In genomic region chr13:93865235-93865634, GRCh38 we compare ENCODE assay signal across 25 cellular contexts.
"Had no signal": no experiment of that assay in that cellular context is flagged by ENCODE, and none has a peak within 500 bp of the region (broad histone marks: within the 10 kb centered on the region; RNA-seq: fewer than 3 reads in every experiment).

No MANE protein-coding gene starts in this region.

- DNase-seq: hypothalamus; immature natural killer cell; left ventricle myocardium inferior; naive thymus-derived CD8-positive, alpha-beta T cell; nucleus accumbens; pancreas; posterior cingulate gyrus; retina; right cardiac atrium; stimulated activated CD4-positive, alpha-beta T cell treated with anti-CD3 and anti-CD28 coated beads, Interleukin-12 subunit alpha, Interleukin-12 subunit beta, amount 100 ng/mL, for 4 hours; stimulated activated CD4-positive, alpha-beta T cell treated with anti-CD3 and anti-CD28 coated beads, Interleukin-15, amount 100 ng/mL, for 24 hours; stimulated activated CD4-positive, alpha-beta T cell treated with anti-CD3 and anti-CD28 coated beads, Interleukin-2, amount 100 ng/mL, for 24 hours; stimulated activated CD4-positive, alpha-beta T cell treated with anti-CD3 and anti-CD28 coated beads, Interleukin-4, amount 100 ng/mL, for 1 hour; stimulated activated naive B cell treated with anti-CD40 and anti-IgM and Interleukin-4, amounts not matched to agents 10 μg/mL and 1 μg/mL and 100 μg/mL, for 72 hours; stimulated activated naive CD8-positive, alpha-beta T cell treated with anti-CD3 and anti-CD28 coated beads, Interleukin-15, Interleukin-2, amounts not matched to agents 100 U/mL and 50 U/mL, for 24 hours; stomach; testis; thyroid gland; transverse colon; upper lobe of left lung had no signal

- H3K4me1 ChIP-seq: left ventricle myocardium inferior, pancreas, prostate gland, stomach, testis, thyroid gland, transverse colon, upper lobe of left lung, vagina had no signal

- H3K27me3 ChIP-seq: pancreas, stomach, testis, thyroid gland, transverse colon, upper lobe of left lung, vagina had no signal

- H3K27ac ChIP-seq: left ventricle myocardium inferior, pancreas, prostate gland, skin epidermis, stomach, testis, thyroid gland, transverse colon, upper lobe of left lung, vagina had no signal

- H3K36me3 ChIP-seq: left ventricle myocardium inferior, pancreas, prostate gland, stomach, thyroid gland, transverse colon, upper lobe of left lung, vagina had no signal

- ATAC-seq: naive thymus-derived CD8-positive, alpha-beta T cell; pancreas; right cardiac atrium; sciatic nerve; stimulated activated naive B cell treated with anti-CD40 and anti-IgM and Interleukin-4, amounts not matched to agents 10 μg/mL and 1 μg/mL and 100 μg/mL, for 72 hours; stimulated activated naive CD8-positive, alpha-beta T cell treated with anti-CD3 and anti-CD28 coated beads, Interleukin-15, Interleukin-2, amounts not matched to agents 100 U/mL and 50 U/mL, for 24 hours had no signal

- H3K9me3 ChIP-seq: left ventricle myocardium inferior, pancreas, prostate gland, stomach, testis, thyroid gland, transverse colon, upper lobe of left lung, vagina had no signal

- H3K4me3 ChIP-seq: left ventricle myocardium inferior, lung, pancreas, prostate gland, skin epidermis, stomach, testis, thyroid gland, transverse colon, upper lobe of left lung, vagina had no signal
